Comparison of ENCODE assay signal across 17 cellular contexts in the genomic region with DNA sequence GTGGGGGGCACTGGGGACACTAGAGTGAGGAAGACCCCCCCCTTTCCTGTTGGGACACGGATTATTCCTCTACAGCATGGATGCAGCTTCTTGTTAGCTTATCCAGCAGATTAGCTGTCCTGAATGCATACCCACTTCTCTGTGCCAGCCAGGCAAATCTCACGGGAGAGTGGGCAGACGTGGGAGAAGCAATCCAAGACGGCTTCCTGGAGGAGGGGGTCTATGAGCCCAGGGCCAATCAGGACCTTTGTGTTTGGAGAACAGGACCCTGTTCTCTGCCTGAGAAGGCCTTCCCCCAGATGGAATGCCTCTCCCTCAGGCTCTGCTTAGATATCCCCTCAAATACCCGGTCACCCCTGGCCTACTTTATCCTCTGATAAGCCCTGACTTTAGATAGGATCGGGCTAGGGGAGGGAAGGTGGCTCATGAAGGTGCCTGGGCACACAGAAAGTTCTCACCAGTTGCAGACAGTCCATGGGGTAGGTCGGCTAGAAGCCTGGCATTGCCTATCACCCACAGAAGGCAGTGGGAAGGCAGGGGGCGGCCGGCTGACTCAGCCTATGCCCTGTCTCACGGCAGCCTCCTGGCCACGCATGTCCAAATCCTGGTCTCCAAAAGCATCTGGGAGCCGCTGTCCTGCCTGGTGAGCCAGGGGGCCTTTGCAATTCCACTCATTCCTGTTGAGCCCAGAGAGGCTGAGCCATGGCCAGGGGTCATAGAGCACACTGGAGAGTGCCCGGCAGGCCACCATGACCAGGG. TPM values are rescaled to one million over a fixed set of nuclear protein-coding genes. Genes with fewer than 3 reads are reported as not detected.
DNase-seq lines count a peak whose midpoint lies in the region; ATAC-seq and TF ChIP-seq lines count a peak whose summit lies in the region.
"Had no signal": no experiment of that assay in that cellular context is flagged by ENCODE, and none has a peak within 500 bp of the region (broad histone marks: within the 10 kb centered on the region; RNA-seq: fewer than 3 reads in every experiment).

No MANE protein-coding gene starts in this region.

- H3K4me1 Mint-ChIP-seq in chondrocyte (ENCODE audit: low read depth), result no peaks in the 10 kb centered on the region
- peaks cover 17% of the 10 kb centered on the region for H3K4me1 Mint-ChIP-seq in neural progenitor cell

- peak overlapping the region; percentile 91 to 100 (median 96) for H3K4me2 ChIP-seq in BLaER1 treated with 17β-estradiol and CSF1 and Interleukin-3, amounts not matched to agents 10 nM and 100 nM
- no peak overlapping the region for H3K4me2 ChIP-seq in neural progenitor cell

- H3K36me3 ChIP-seq in BLaER1 treated with 17β-estradiol and CSF1 and Interleukin-3, amounts not matched to agents 10 nM and 100 nM, result no peaks in the 10 kb centered on the region
- no peaks in the 10 kb centered on the region for H3K36me3 ChIP-seq in neural progenitor cell

- no peak for TF ChIP-seq CTCF in GM10248 (IDR thresholded peaks at IDR 0.05; ENCODE audit: control extremely low read depth, extremely low read depth, low read depth, missing control alignments)
- TF ChIP-seq CTCF in chondrocyte (IDR thresholded peaks at IDR 0.05), result no peak
- TF ChIP-seq CTCF in neural progenitor cell (IDR thresholded peaks at IDR 0.05), result no peak

- H3K4me1 ChIP-seq in BLaER1 treated with 17β-estradiol and CSF1 and Interleukin-3, amounts not matched to agents 10 nM and 100 nM, result peaks cover 75 to 96% (median 91%) of the 10 kb centered on the region in 10 experiments
- H3K4me1 ChIP-seq in neural progenitor cell, result peaks cover 14% of the 10 kb centered on the region
- H3K4me1 ChIP-seq: foreskin keratinocyte had no signal

- no peaks in the 10 kb centered on the region for H3K27me3 ChIP-seq in BLaER1 treated with 17β-estradiol and CSF1 and Interleukin-3, amounts not matched to agents 10 nM and 100 nM
- H3K27me3 ChIP-seq in neural progenitor cell, result no peaks in the 10 kb centered on the region
- H3K27me3 ChIP-seq: foreskin keratinocyte had no signal

- CTCF ChIA-PET in GM10248 (lab: Yijun Ruan, JAX), result no interaction called here

- POLR2A ChIA-PET in GM10248 (lab: Yijun Ruan, JAX), result no interaction called here

- H3K27ac Mint-ChIP-seq in chondrocyte (ENCODE audit: unreplicated experiment), result no peak overlapping the region
- H3K27ac Mint-ChIP-seq in neural progenitor cell, result peak overlapping the region; percentile 69
- H3K27ac Mint-ChIP-seq: stimulated activated naive CD8-positive, alpha-beta T cell treated with anti-CD3 and anti-CD28 coated beads, Interleukin-15, Interleukin-2, amounts not matched to agents 100 ng/mL and 50 ng/mL, for 24 hours had no signal

- no peak overlapping the region for H2AFZ ChIP-seq in neural progenitor cell (replicated peaks)

- H3K36me3 Mint-ChIP-seq in chondrocyte (ENCODE audit: low read depth) (no peaks in the 10 kb centered on the region), neural progenitor cell (no peaks in the 10 kb centered on the region)

- H3K4me3 Mint-ChIP-seq in chondrocyte (ENCODE audit: unreplicated experiment) (no peak overlapping the region), neural progenitor cell (no peak overlapping the region)

- H3K9me3 ChIP-seq in BLaER1 treated with 17β-estradiol and CSF1 and Interleukin-3, amounts not matched to agents 10 nM and 100 nM (replicated peaks in 1 of 11), result no peaks in the 10 kb centered on the region
- H3K9me3 ChIP-seq in neural progenitor cell (ENCODE audit: low read depth), result no peaks in the 10 kb centered on the region

- H3K9ac ChIP-seq in BLaER1 treated with 17β-estradiol and CSF1 and Interleukin-3, amounts not matched to agents 10 nM and 100 nM, result peak overlapping the region in 9 of 11 experiments; percentile 3 to 90 (median 52); a peak in 15 of 22 replicates
- no peak overlapping the region for H3K9ac ChIP-seq in neural progenitor cell

- DNase-seq in GM10248 (ENCODE audit: extremely low spot score), result peak; percentile 11
- DNase-seq in chondrocyte (ENCODE audit: low spot score), result peak; percentile 52
- DNase-seq in neural progenitor cell (ENCODE audit: low spot score), result no peak
- DNase-seq in GDM1 (lab: John Stamatoyannopoulos, UW), result no peak
- DNase-seq in HPDE6-E6E7 (ENCODE audit: extremely low spot score), result no peak
- no peak for DNase-seq in NOMO-1 treated with dmso at 0.1 percent for 144 hours (lab: John Stamatoyannopoulos, UW; ENCODE audit: unreplicated experiment)
- DNase-seq: effector CD4-positive, alpha-beta T cell; foreskin keratinocyte; NCI-H1105 treated with DMSO at 0.1 percent for 48 hours had no signal

- peak overlapping the region; percentile 88 to 98 (median 95); a peak in 20 of 22 replicates for H3K27ac ChIP-seq in BLaER1 treated with 17β-estradiol and CSF1 and Interleukin-3, amounts not matched to agents 10 nM and 100 nM
- no peak overlapping the region for H3K27ac ChIP-seq in neural progenitor cell
- H3K27ac ChIP-seq: foreskin keratinocyte had no signal

- H3K9me3 Mint-ChIP-seq in chondrocyte (ENCODE audit: low read depth), result no peaks in the 10 kb centered on the region
- H3K9me3 Mint-ChIP-seq in neural progenitor cell, result no peaks in the 10 kb centered on the region
- H3K9me3 Mint-ChIP-seq: stimulated activated naive CD8-positive, alpha-beta T cell treated with anti-CD3 and anti-CD28 coated beads, Interleukin-15, Interleukin-2, amounts not matched to agents 100 ng/mL and 50 ng/mL, for 24 hours had no signal

- H3K4me3 ChIP-seq in BLaER1 treated with 17β-estradiol and CSF1 and Interleukin-3, amounts not matched to agents 10 nM and 100 nM, result no peak overlapping the region
- no peak overlapping the region for H3K4me3 ChIP-seq in neural progenitor cell

- no peaks in the 10 kb centered on the region for H4K20me1 ChIP-seq in BLaER1 treated with 17β-estradiol and CSF1 and Interleukin-3, amounts not matched to agents 10 nM and 100 nM
- no peaks in the 10 kb centered on the region for H4K20me1 ChIP-seq in neural progenitor cell (ENCODE audit: low read depth)

- H3K27me3 Mint-ChIP-seq in chondrocyte (ENCODE audit: low read depth) (peaks cover 15% of the 10 kb centered on the region), neural progenitor cell (ENCODE audit: insufficient read depth, low read depth) (peaks cover 11% of the 10 kb centered on the region)
- H3K27me3 Mint-ChIP-seq: stimulated activated naive CD8-positive, alpha-beta T cell treated with anti-CD3 and anti-CD28 coated beads, Interleukin-15, Interleukin-2, amounts not matched to agents 100 ng/mL and 50 ng/mL, for 24 hours had no signal

- H3F3A ChIP-seq in neural progenitor cell (ENCODE audit: low read depth), result peaks cover 10% of the 10 kb centered on the region

- H3K79me2 ChIP-seq in neural progenitor cell (ENCODE audit: low read depth), result no peaks in the 10 kb centered on the region

- no peak for ATAC-seq in HG02884 (IDR thresholded peaks at IDR 0.05; ENCODE audit: unreplicated experiment)
- ATAC-seq: foreskin keratinocyte had no signal

RNA-seq across cellular contexts. Expression of gene SUN5, which starts 34.7 kb away (rescaled TPM):
- total RNA-seq in chondrocyte (not detected in 3 replicates), neural progenitor cell (ENCODE audit: low replicate concordance) (not detected in 2 replicates)
- total RNA-seq: astrocyte; foreskin keratinocyte; mononuclear cell; NCI-H460; pulmonary artery endothelial cell; T-helper 2 cell treated with Interferon-gamma antibody and Interleukin-4, amounts not matched to agents 100 ng/mL and 5 ng/mL, for 36 hours had no signal

RNA-seq across cellular contexts. Expression of gene BPIFB2, which starts 38.0 kb away (rescaled TPM):
- total RNA-seq in chondrocyte (not detected in 3 replicates), neural progenitor cell (ENCODE audit: low replicate concordance) (not detected in 2 replicates)
- total RNA-seq: astrocyte; foreskin keratinocyte; mononuclear cell; NCI-H460; pulmonary artery endothelial cell; T-helper 2 cell treated with Interferon-gamma antibody and Interleukin-4, amounts not matched to agents 100 ng/mL and 5 ng/mL, for 36 hours had no signal

Comparison
In these comparisons a context has a peak if more than half of its experiments do, and no peak if none do; other contexts are left out.
1. DNase-seq: peak in GM10248 (single experiment) and chondrocyte (single experiment); none in neural progenitor cell (single experiment), GDM1 (single experiment), HPDE6-E6E7 (single experiment) and NOMO-1 treated with dmso at 0.1 percent for 144 hours (single experiment).